Comparison of ENCODE assay signal across 9 cellular contexts in genomic region chr2:44778671-44779476, GRCh38.
DNase-seq lines count a peak whose midpoint lies in the region; ATAC-seq and TF ChIP-seq lines count a peak whose summit lies in the region.
"Had no signal": no experiment of that assay in that cellular context is flagged by ENCODE, and none has a peak within 500 bp of the region (broad histone marks: within the 10 kb centered on the region; RNA-seq: fewer than 3 reads in every experiment).

No MANE protein-coding gene starts in this region.

- peaks cover 22% of the 10 kb centered on the region for H3K27me3 ChIP-seq in A673 (replicated peaks; ENCODE audit: insufficient read depth, low read depth, low read length, poor library complexity)
- H3K27me3 ChIP-seq in WERI-Rb-1 (ENCODE audit: insufficient read depth, low read depth, severe bottlenecking): no peaks in the 10 kb centered on the region

- H3K4me3 ChIP-seq in A673 (ENCODE audit: low read depth, low read length, poor library complexity, severe bottlenecking) (peak overlapping the region; percentile 1), WERI-Rb-1 (ENCODE audit: low read depth, low read length) (peak overlapping the region; percentile 49)
- H3K4me3 ChIP-seq: SJSA1 had no signal

- POLR2A ChIA-PET in A673 (lab: Charles Lee; ENCODE audit: low non-redundant PET): no interaction called here

- H3K9me3 ChIP-seq in A673 (ENCODE audit: low read depth, low read length, poor library complexity, severe bottlenecking): no peaks in the 10 kb centered on the region
- H3K9me3 ChIP-seq in WERI-Rb-1 (ENCODE audit: severe bottlenecking): peaks cover 14% of the 10 kb centered on the region
- H3K9me3 ChIP-seq: SJSA1 had no signal

- BruUV-seq in A673 (replicated peaks; lab: Mats Ljungman, UMichigan): no TSS peak

- intact Hi-C loops in A673 (cut with micrococcal nuclease; ENCODE audit: unreplicated experiment): no loop called here

- CTCF ChIA-PET in A673 (lab: Charles Lee): no interaction called here

- TF ChIP-seq CTCF in A673 (conservative IDR thresholded peaks at IDR 0.05; ENCODE audit: low read depth, low read length) (no peak), WERI-Rb-1 (IDR thresholded peaks at IDR 0.05; ENCODE audit: low read depth, low read length) (no peak)

- peak; percentile 88 for DNase-seq in A673 (ENCODE audit: low spot score)
- peak; percentile 83 for DNase-seq in WERI-Rb-1
- no peak for DNase-seq in HuH-7.5 (ENCODE audit: low spot score)
- DNase-seq in GOT3 (lab: John Stamatoyannopoulos, UW): no peak
- no peak for DNase-seq in activated naive CD4-positive, alpha-beta T cell treated with Interleukin-2 at 50 U/mL for 16 hours
- DNase-seq in activated CD8-positive, alpha-beta memory T cell treated with anti-CD3 and anti-CD28 coated beads, Interleukin-2, amount 50 U/mL, for 4 hours: no peak

- H3K36me3 ChIP-seq in A673 (ENCODE audit: insufficient read depth, low read length, poor library complexity, severe bottlenecking): no peaks in the 10 kb centered on the region
- no peaks in the 10 kb centered on the region for H3K36me3 ChIP-seq in WERI-Rb-1
- H3K36me3 ChIP-seq: SJSA1 had no signal

- H3K27ac ChIP-seq in A673 (ENCODE audit: low read depth, low read length, poor library complexity, severe bottlenecking) (peak overlapping the region; percentile 49), WERI-Rb-1 (peak overlapping the region; percentile 92)
- H3K27ac ChIP-seq: SJSA1 had no signal

- H3K4me1 ChIP-seq in A673 (ENCODE audit: insufficient read depth, low read length, poor library complexity, severe bottlenecking): peaks cover 36% of the 10 kb centered on the region

- ATAC-seq in GM19372 (IDR thresholded peaks at IDR 0.05; ENCODE audit: low read depth, unreplicated experiment) (peak; percentile 93), HG03135 (IDR thresholded peaks at IDR 0.05; ENCODE audit: unreplicated experiment) (peak; percentile 95)

Comparison
In these comparisons a context has a peak if more than half of its experiments do, and no peak if none do; other contexts are left out.
1. DNase-seq: peak in A673 (single experiment) and WERI-Rb-1 (single experiment); none in HuH-7.5 (single experiment), GOT3 (single experiment), activated naive CD4-positive, alpha-beta T cell treated with Interleukin-2 at 50 U/mL for 16 hours (single experiment) and activated CD8-positive, alpha-beta memory T cell treated with anti-CD3 and anti-CD28 coated beads, Interleukin-2, amount 50 U/mL, for 4 hours (single experiment).